ENCODE assay signal across 31 cellular contexts in genomic region chr1:160043543-160043942, GRCh38. TPM values are rescaled to one million over a fixed set of nuclear protein-coding genes. Genes with fewer than 3 reads are reported as not detected.
"Had no signal": no experiment of that assay in that cellular context is flagged by ENCODE, and none has a peak within 500 bp of the region (broad histone marks: within the 10 kb centered on the region; RNA-seq: fewer than 3 reads in every experiment).

No MANE protein-coding gene starts in this region.

- H3K4me3 ChIP-seq: coronary artery, esophagus squamous epithelium, gastrocnemius medialis, heart right ventricle, left lung, lower lobe of right lung, mucosa of descending colon had no signal

- H3K27me3 ChIP-seq: gastrocnemius medialis had no signal

- H3K36me3 ChIP-seq: esophagus squamous epithelium, gastrocnemius medialis, heart right ventricle, left lung, lower lobe of right lung had no signal

- ATAC-seq: effector memory CD8-positive, alpha-beta T cell; esophagus mucosa; gastrocnemius medialis; heart right ventricle; left cardiac atrium; left lung; left ventricle myocardium superior; lower lobe of right lung; mucosa of descending colon had no signal

- H3K9me3 ChIP-seq: esophagus squamous epithelium, gastrocnemius medialis, heart right ventricle, left lung, lower lobe of right lung, mucosa of descending colon had no signal

- H3K27ac ChIP-seq: coronary artery, epithelial cell of prostate, esophagus squamous epithelium, gastrocnemius medialis, heart right ventricle, left lung, lower lobe of right lung had no signal

- DNase-seq: dermis blood vessel endothelial cell; effector CD8-positive, alpha-beta T cell; effector memory CD8-positive, alpha-beta T cell; endodermal cell; erythroblast; esophagus squamous epithelium; foreskin fibroblast; foreskin melanocyte; gastrocnemius medialis; glutamatergic neuron; head of caudate nucleus; heart right ventricle; hippocampal formation; kidney; kidney glomerular epithelial cell; left cardiac atrium; left lung; left ventricle myocardium superior; lower lobe of right lung; mesenchymal stem cell; mucosa of descending colon; naive B cell had no signal

RNA-seq across cellular contexts. Expression of gene KCNJ10, which starts 26.4 kb away (rescaled TPM):
- total RNA-seq: dermis blood vessel endothelial cell, esophagus mucosa, gastrocnemius medialis, glomerular endothelial cell, left ventricle myocardium superior, lower leg skin, lung microvascular endothelial cell, myocyte had no signal

RNA-seq across cellular contexts. Expression of gene KCNJ9, which starts 37.8 kb away (rescaled TPM):
- total RNA-seq: dermis blood vessel endothelial cell, endodermal cell, esophagus mucosa, esophagus squamous epithelium, gastrocnemius medialis, glomerular endothelial cell, kidney, left lung, left ventricle myocardium superior, lower lobe of right lung, lung microvascular endothelial cell, mesenteric fat pad, mesothelial cell of epicardium, myocyte had no signal
